ENCODE assay signal across 25 cellular contexts in the genomic region with DNA sequence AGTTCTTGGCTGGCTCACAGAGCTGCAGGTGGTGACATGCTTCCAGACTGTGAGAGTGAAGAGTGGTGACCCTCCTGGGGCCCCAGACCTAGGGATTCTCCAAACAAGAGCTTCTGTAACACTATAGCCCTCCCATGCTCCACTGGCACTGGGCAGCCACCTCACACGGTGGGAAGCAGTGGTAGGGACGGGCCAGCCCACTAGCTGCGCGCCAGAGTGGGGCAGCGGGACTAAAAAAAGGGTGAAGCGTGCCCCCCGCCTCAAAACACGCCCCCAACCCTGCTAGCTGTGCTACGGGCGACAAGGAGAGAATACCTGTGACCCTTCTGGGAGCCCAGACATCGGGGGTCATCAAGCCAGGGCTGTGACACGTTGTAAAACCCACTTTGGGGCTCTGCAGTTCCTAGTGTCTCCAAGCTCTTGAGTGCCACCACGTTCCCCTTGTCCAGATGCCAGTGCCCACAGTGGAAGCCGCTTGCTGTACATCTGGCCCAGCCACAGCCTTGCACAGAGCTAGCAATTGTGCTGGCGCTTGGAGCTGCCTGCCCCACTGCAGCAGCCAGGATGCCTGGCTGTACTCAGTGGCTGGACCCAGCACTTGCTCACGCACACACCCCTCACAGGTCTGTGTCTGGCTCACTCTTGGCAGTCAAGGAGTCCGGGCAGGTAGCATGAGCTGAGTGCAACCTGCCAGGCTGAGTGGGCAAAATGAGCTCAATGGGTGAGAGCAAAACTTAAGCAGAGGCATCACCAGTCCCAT.
"Had no signal": no experiment of that assay in that cellular context is flagged by ENCODE, and none has a peak within 500 bp of the region (broad histone marks: within the 10 kb centered on the region; RNA-seq: fewer than 3 reads in every experiment).

No MANE protein-coding gene starts in this region.

- H3K4me3 Mint-ChIP-seq: immature natural killer cell; mesothelial cell of epicardium; natural killer cell; neural crest cell; stimulated activated effector memory CD8-positive, alpha-beta T cell treated with anti-CD3 and anti-CD28 coated beads, Interleukin-12 subunit alpha, Interleukin-12 subunit beta, amount 100 ng/mL, for 72 hours; type B pancreatic cell had no signal

- H3K36me3 Mint-ChIP-seq: immature natural killer cell; mesothelial cell of epicardium; natural killer cell; stimulated activated effector memory CD8-positive, alpha-beta T cell treated with anti-CD3 and anti-CD28 coated beads, Interleukin-12 subunit alpha, Interleukin-12 subunit beta, amount 100 ng/mL, for 72 hours; type B pancreatic cell had no signal

- H3K27ac ChIP-seq: colonic mucosa, esophagus squamous epithelium, gastroesophageal sphincter, ovary, psoas muscle, suprapubic skin, thyroid gland, uterus had no signal

- H3K27me3 ChIP-seq: colonic mucosa, esophagus squamous epithelium, gastroesophageal sphincter, ovary, suprapubic skin, thyroid gland, uterus had no signal

- H3K9me3 Mint-ChIP-seq: type B pancreatic cell had no signal

- H3K4me1 Mint-ChIP-seq: immature natural killer cell; mesothelial cell of epicardium; natural killer cell; neural crest cell; stimulated activated effector memory CD8-positive, alpha-beta T cell treated with anti-CD3 and anti-CD28 coated beads, Interleukin-12 subunit alpha, Interleukin-12 subunit beta, amount 100 ng/mL, for 72 hours had no signal

- H3K9me3 ChIP-seq: colonic mucosa, esophagus squamous epithelium, gastroesophageal sphincter, ovary, psoas muscle, suprapubic skin, thyroid gland, uterus had no signal

- H3K4me1 ChIP-seq: colonic mucosa, esophagus squamous epithelium, gastroesophageal sphincter, psoas muscle, suprapubic skin, thyroid gland, uterus had no signal

- H3K4me3 ChIP-seq: colonic mucosa, esophagus squamous epithelium, gastroesophageal sphincter, ovary, psoas muscle, suprapubic skin, thyroid gland, uterus had no signal

- H3K36me3 ChIP-seq: colonic mucosa, esophagus squamous epithelium, gastroesophageal sphincter, ovary, suprapubic skin, thyroid gland, uterus had no signal

- ATAC-seq: gastroesophageal sphincter; left colon; left ventricle myocardium superior; natural killer cell; psoas muscle; stimulated activated effector memory CD8-positive, alpha-beta T cell treated with anti-CD3 and anti-CD28 coated beads, Interleukin-12 subunit alpha, Interleukin-12 subunit beta, amount 100 ng/mL, for 72 hours; stimulated activated naive CD8-positive, alpha-beta T cell treated with anti-CD3 and anti-CD28 coated beads, Interleukin-15, Interleukin-2, amounts not matched to agents 100 U/mL and 50 U/mL, for 24 hours had no signal

- H3K27ac Mint-ChIP-seq: immature natural killer cell; mesothelial cell of epicardium; natural killer cell; stimulated activated effector memory CD8-positive, alpha-beta T cell treated with anti-CD3 and anti-CD28 coated beads, Interleukin-12 subunit alpha, Interleukin-12 subunit beta, amount 100 ng/mL, for 72 hours; type B pancreatic cell had no signal

- DNase-seq: cerebellar nuclear complex; colonic mucosa; dermis blood vessel endothelial cell; esophagus squamous epithelium; foreskin fibroblast; immature natural killer cell; left ventricle myocardium superior; mammary epithelial cell; natural killer cell; nucleus accumbens; retina; stimulated activated CD4-positive, alpha-beta T cell treated with anti-CD3 and anti-CD28 coated beads, Interleukin-4, amount 100 ng/mL, for 1 hour; stimulated activated CD8-positive, alpha-beta memory T cell treated with anti-CD3 and anti-CD28 coated beads, Interleukin-4, amount 100 ng/mL, for 48 hours; stimulated activated naive CD8-positive, alpha-beta T cell treated with anti-CD3 and anti-CD28 coated beads, Interleukin-15, Interleukin-2, amounts not matched to agents 100 U/mL and 50 U/mL, for 24 hours; thyroid gland; uterus had no signal

- H3K27me3 Mint-ChIP-seq: type B pancreatic cell had no signal
